Comparison of ENCODE assay signal across 16 cellular contexts in the genomic region with DNA sequence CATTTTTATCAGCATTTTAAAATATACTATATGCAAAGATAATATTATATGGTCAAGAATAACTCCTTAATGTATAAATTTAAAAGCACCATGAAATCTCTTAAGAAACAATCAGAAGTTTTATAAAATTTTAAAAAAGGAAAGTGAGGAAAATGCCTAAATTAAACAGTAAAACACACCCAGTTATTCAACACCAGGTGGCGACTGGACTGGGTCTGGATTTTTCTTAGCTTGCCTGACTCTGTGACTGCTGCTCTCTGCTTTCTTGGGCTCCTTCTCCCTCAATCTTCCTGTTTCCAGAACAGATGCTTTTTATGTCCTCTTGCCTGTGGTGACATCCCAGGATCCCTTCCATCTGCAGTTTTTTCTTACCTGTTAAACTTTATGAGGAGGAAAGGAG.
A peak's percentile ranks its signal among the peaks of the same experiment; 100 is the strongest.
DNase-seq lines count a peak whose midpoint lies in the region; ATAC-seq and TF ChIP-seq lines count a peak whose summit lies in the region.
"Had no signal": no experiment of that assay in that cellular context is flagged by ENCODE, and none has a peak within 500 bp of the region (broad histone marks: within the 10 kb centered on the region; RNA-seq: fewer than 3 reads in every experiment).

No MANE protein-coding gene starts in this region.

- no peak overlapping the region for H2BK12ac ChIP-seq in H9 (ENCODE audit: insufficient read length, low read depth, low read length)

- no peak overlapping the region for H2BK15ac ChIP-seq in H9 (ENCODE audit: low read depth, low read length)

- CTCF ChIA-PET in activated CD8-positive, alpha-beta T cell treated with anti-CD3 and anti-CD28 coated beads for 36 hours (lab: Charles Lee): no interaction called here

- no peak overlapping the region for H3K18ac ChIP-seq in H9 (ENCODE audit: insufficient read length, low read depth, low read length)

- no peak overlapping the region for H4K91ac ChIP-seq in H9 (ENCODE audit: insufficient read length, low read depth, low read length)

- no peak for ATAC-seq in activated CD8-positive, alpha-beta T cell treated with anti-CD3 and anti-CD28 coated beads for 36 hours
- ATAC-seq in aorta (ENCODE audit: low FRiP score) (no peak), HG03469 (IDR thresholded peaks at IDR 0.05; ENCODE audit: unreplicated experiment) (no peak)
- ATAC-seq: pancreas; stimulated activated naive CD8-positive, alpha-beta T cell treated with anti-CD3 and anti-CD28 coated beads, Interleukin-15, Interleukin-2, amounts not matched to agents 100 U/mL and 50 U/mL, for 24 hours had no signal

- no peak overlapping the region for H3K27ac Mint-ChIP-seq in H9
- no peak overlapping the region for H3K27ac Mint-ChIP-seq in activated CD8-positive, alpha-beta T cell treated with anti-CD3 and anti-CD28 coated beads for 36 hours

- H3K9me3 ChIP-seq in H9 (ENCODE audit: control insufficient read depth, low read depth, low read length) (no peaks in the 10 kb centered on the region), aorta (ENCODE audit: control insufficient read depth, low read length) (no peaks in the 10 kb centered on the region)
- H3K9me3 ChIP-seq: pancreas, SJCRH30, uterus had no signal

- no peak overlapping the region for H3K4me2 ChIP-seq in H9 (ENCODE audit: insufficient read depth, insufficient read length, low read length)

- no peak overlapping the region for H3K4me3 ChIP-seq in brain microvascular endothelial cell (ENCODE audit: low read depth, low read length)
- no peak overlapping the region for H3K4me3 ChIP-seq in kidney epithelial cell (ENCODE audit: low read depth, low read length)
- no peak overlapping the region for H3K4me3 ChIP-seq in aorta (ENCODE audit: low read length in 2 of 2)
- H3K4me3 ChIP-seq: pancreas, SJCRH30, uterus had no signal

- H3K4me3 Mint-ChIP-seq in H9: no peak overlapping the region
- H3K4me3 Mint-ChIP-seq in activated CD8-positive, alpha-beta T cell treated with anti-CD3 and anti-CD28 coated beads for 36 hours: no peak overlapping the region

- POLR2A ChIA-PET in activated CD8-positive, alpha-beta T cell treated with anti-CD3 and anti-CD28 coated beads for 36 hours (lab: Charles Lee): no interaction called here

- H3K27me3 ChIP-seq in H9 (ENCODE audit: insufficient read depth, low read length) (no peaks in the 10 kb centered on the region), brain microvascular endothelial cell (replicated peaks) (no peaks in the 10 kb centered on the region), kidney epithelial cell (ENCODE audit: control insufficient read depth, insufficient read depth, low read length) (no peaks in the 10 kb centered on the region), aorta (ENCODE audit: control insufficient read depth in 1 of 2, insufficient read depth in 2 of 2, low read length in 1 of 2) (no peaks in the 10 kb centered on the region)
- H3K27me3 ChIP-seq: pancreas, SJCRH30, uterus had no signal

- H3T11ph ChIP-seq in H9 (ENCODE audit: low read length): no peak overlapping the region

- H2BK20ac ChIP-seq in H9 (ENCODE audit: low read depth, low read length, poor library complexity, severe bottlenecking): no peak overlapping the region

- H2BK5ac ChIP-seq in H9 (ENCODE audit: insufficient read length, low read length): no peak overlapping the region

- H3K23ac ChIP-seq in H9 (ENCODE audit: insufficient read length, low read depth, low read length): no peak overlapping the region

- no peaks in the 10 kb centered on the region for H3K4me1 ChIP-seq in H9 (ENCODE audit: insufficient read depth, low read length)
- peaks cover 4% of the 10 kb centered on the region in 2 donors for H3K4me1 ChIP-seq in aorta (ENCODE audit: control insufficient read depth in 1 of 2, insufficient read depth in 2 of 2, low read length in 2 of 2)
- H3K4me1 ChIP-seq: pancreas, uterus had no signal

- H3K4ac ChIP-seq in H9 (ENCODE audit: low read depth, low read length): no peak overlapping the region

- no peak overlapping the region for H4K5ac ChIP-seq in H9 (ENCODE audit: insufficient read length, low read depth, low read length)

- H3K36me3 ChIP-seq in brain microvascular endothelial cell (replicated peaks): no peaks in the 10 kb centered on the region
- no peaks in the 10 kb centered on the region for H3K36me3 ChIP-seq in kidney epithelial cell (ENCODE audit: control insufficient read depth, insufficient read depth, low read length)
- H3K36me3 ChIP-seq in aorta (ENCODE audit: control insufficient read depth in 1 of 2, insufficient read depth in 2 of 2, low read length in 1 of 2): peaks cover 0 to 1% of the 10 kb centered on the region in 2 donors
- H3K36me3 ChIP-seq: pancreas, SJCRH30, uterus had no signal

- peak; percentile 24 for DNase-seq in ACHN
- DNase-seq in H9: no peak
- no peak for DNase-seq in brain microvascular endothelial cell
- DNase-seq in kidney epithelial cell (ENCODE audit: low read depth): no peak
- DNase-seq in activated CD8-positive, alpha-beta T cell treated with anti-CD3 and anti-CD28 coated beads for 36 hours: no peak
- no peak for DNase-seq in aorta
- DNase-seq in NCI-H69 (lab: John Stamatoyannopoulos, UW): no peak
- DNase-seq: DND-41; foreskin melanocyte; NCI-H2107; NCI-H82; pancreas; SJCRH30; stimulated activated naive CD8-positive, alpha-beta T cell treated with anti-CD3 and anti-CD28 coated beads, Interleukin-15, Interleukin-2, amounts not matched to agents 100 U/mL and 50 U/mL, for 24 hours; uterus had no signal

- no peaks in the 10 kb centered on the region; the same call in 1 of the 2 replicates for H3K27me3 Mint-ChIP-seq in H9 (ENCODE audit: low read depth)
- no peaks in the 10 kb centered on the region for H3K27me3 Mint-ChIP-seq in activated CD8-positive, alpha-beta T cell treated with anti-CD3 and anti-CD28 coated beads for 36 hours

- TF ChIP-seq CTCF in H9 (conservative IDR thresholded peaks at IDR 0.05) (peak; percentile 58), brain microvascular endothelial cell (IDR thresholded peaks at IDR 0.05; ENCODE audit: low read depth, low read length, missing control alignments) (peak; percentile 59), kidney epithelial cell (IDR thresholded peaks at IDR 0.05; ENCODE audit: insufficient read depth, low read length, poor library complexity, severe bottlenecking) (peak; percentile 14)
- no peak for TF ChIP-seq CTCF in activated CD8-positive, alpha-beta T cell treated with anti-CD3 and anti-CD28 coated beads for 36 hours (IDR thresholded peaks at IDR 0.05)

- no peaks in the 10 kb centered on the region for H3K79me1 ChIP-seq in H9 (ENCODE audit: insufficient read depth, low read depth, low read length, poor library complexity, severe bottlenecking)

- no peaks in the 10 kb centered on the region for H4K20me1 ChIP-seq in H9 (ENCODE audit: control insufficient read depth, insufficient read depth, insufficient read length)

- H3K23me2 ChIP-seq in H9 (ENCODE audit: insufficient read length, low read depth, low read length, poor library complexity, severe bottlenecking): no peaks in the 10 kb centered on the region

- H3K79me2 ChIP-seq in H9 (ENCODE audit: insufficient read depth, low read length): no peaks in the 10 kb centered on the region

- no peak overlapping the region for H2AFZ ChIP-seq in H9 (ENCODE audit: low read length)

- in situ Hi-C loops in ACHN (cut with HindIII; ENCODE audit: low pct_ligation_motif_present, low pct_unique_long_range_greater_than_20kb, low sequenced_read_pairs) (no loop called here), brain microvascular endothelial cell (cut with HindIII; ENCODE audit: low pct_ligation_motif_present, low sequenced_read_pairs) (no loop called here)

- H3K4me1 Mint-ChIP-seq in H9: peaks cover 0 to 3% of the 10 kb centered on the region in 2 experiments; a peak in 1 of 4 replicates
- H3K4me1 Mint-ChIP-seq in activated CD8-positive, alpha-beta T cell treated with anti-CD3 and anti-CD28 coated beads for 36 hours (ENCODE audit: low read depth): no peaks in the 10 kb centered on the region

- H3K27ac ChIP-seq in H9 (ENCODE audit: insufficient read length, low read depth, low read length) (no peak overlapping the region), brain microvascular endothelial cell (no peak overlapping the region), aorta (ENCODE audit: low read depth in 1 of 2, low read length in 2 of 2) (no peak overlapping the region)
- H3K27ac ChIP-seq: pancreas, SJCRH30, uterus had no signal

- H3K9ac ChIP-seq in H9 (ENCODE audit: extremely low read depth, insufficient read length, low read length): no peak overlapping the region

- H2AK5ac ChIP-seq in H9 (ENCODE audit: insufficient read length, low read length): no peak overlapping the region

- H3K14ac ChIP-seq in H9 (ENCODE audit: insufficient read depth, low read length): no peak overlapping the region

- H4K8ac ChIP-seq in H9 (replicated peaks; ENCODE audit: insufficient read length, low read depth, low read length): no peak overlapping the region

- no CpG with 5 or more reads among the region's 1 CpG for WGBS in H9 (ENCODE audit: extremely low coverage, insufficient read length, low lambda C conversion rate)
- WGBS in aorta, 2 donors: 41 to 43% methylated on average over 1 of the region's 1 CpG

- no peaks in the 10 kb centered on the region; a peak in 2 of 7 replicates for H3K36me3 Mint-ChIP-seq in H9 (ENCODE audit: insufficient read depth in 1 of 3, low read depth in 3 of 3)
- no peaks in the 10 kb centered on the region for H3K36me3 Mint-ChIP-seq in activated CD8-positive, alpha-beta T cell treated with anti-CD3 and anti-CD28 coated beads for 36 hours (ENCODE audit: low read depth)

- no peak overlapping the region for H3K56ac ChIP-seq in H9 (ENCODE audit: insufficient read length, low read depth, low read length)

- intact Hi-C loops in activated CD8-positive, alpha-beta T cell treated with anti-CD3 and anti-CD28 coated beads for 36 hours (cut with micrococcal nuclease): no loop called here
- intact Hi-C loops in aorta (cut with DNase I): no loop called here

- no peaks in the 10 kb centered on the region for H3K9me3 Mint-ChIP-seq in H9
- H3K9me3 Mint-ChIP-seq in activated CD8-positive, alpha-beta T cell treated with anti-CD3 and anti-CD28 coated beads for 36 hours: peaks cover 1% of the 10 kb centered on the region

- H2BK120ac ChIP-seq in H9 (ENCODE audit: low read depth, low read length, poor library complexity, severe bottlenecking): no peak overlapping the region
